Comparison of ENCODE assay signal across 12 cellular contexts in genomic region chr7:151598045-151598444, GRCh38.
DNase-seq lines count a peak whose midpoint lies in the region; ATAC-seq and TF ChIP-seq lines count a peak whose summit lies in the region.
"Had no signal": no experiment of that assay in that cellular context is flagged by ENCODE, and none has a peak within 500 bp of the region (broad histone marks: within the 10 kb centered on the region; RNA-seq: fewer than 3 reads in every experiment).

No MANE protein-coding gene starts in this region.

- TF ChIP-seq POLR2A in stomach (IDR thresholded peaks at IDR 0.05), result no peak

- peak; percentile 91 for ATAC-seq in RWPE2 (ENCODE audit: low read depth)
- no peak for ATAC-seq in naive thymus-derived CD8-positive, alpha-beta T cell
- ATAC-seq in GM19467 (IDR thresholded peaks at IDR 0.05; ENCODE audit: unreplicated experiment), result no peak
- ATAC-seq in HG02763 (IDR thresholded peaks at IDR 0.05; ENCODE audit: unreplicated experiment), result no peak

- TF ChIP-seq EP300 in stomach (IDR thresholded peaks at IDR 0.05), result no peak

- H3K36me3 ChIP-seq in RWPE2 (ENCODE audit: low read depth) (peaks cover 27% of the 10 kb centered on the region), stomach (peaks cover 3 to 21% (median 16%) of the 10 kb centered on the region in 4 donors)

- H3K9me3 Mint-ChIP-seq in naive thymus-derived CD8-positive, alpha-beta T cell, result no peaks in the 10 kb centered on the region

- DNase-seq in NCI-H510A treated with DMSO at 0.1 percent for 48 hours (lab: John Stamatoyannopoulos, UW) (peak; percentile 5), NCI-H510A (lab: John Stamatoyannopoulos, UW) (no peak), RWPE2 (ENCODE audit: low spot score) (peak; percentile 79), fibroblast of mammary gland (ENCODE audit: low read depth) (peak; percentile 87), stomach (no peak)
- no peak for DNase-seq in naive thymus-derived CD8-positive, alpha-beta T cell
- DNase-seq: naive B cell; NCI-H2171; stimulated activated CD4-positive, alpha-beta T cell treated with anti-CD3 and anti-CD28 coated beads, Interleukin-2, amount 100 ng/mL, for 24 hours had no signal

- no peak overlapping the region for H3K4me3 Mint-ChIP-seq in naive thymus-derived CD8-positive, alpha-beta T cell
- H3K4me3 Mint-ChIP-seq: brain, naive B cell had no signal

- POLR2A ChIA-PET in naive thymus-derived CD8-positive, alpha-beta T cell (lab: Charles Lee), result no interaction called here

- H3K4me1 ChIP-seq in RWPE2 (ENCODE audit: insufficient read depth, poor library complexity, severe bottlenecking) (peaks cover 73% of the 10 kb centered on the region), stomach (peaks cover 7 to 41% (median 26%) of the 10 kb centered on the region in 4 donors)

- peaks cover 16 to 32% (median 22%) of the 10 kb centered on the region in 4 donors for H3K4me1 Mint-ChIP-seq in naive thymus-derived CD8-positive, alpha-beta T cell

- WGBS in stomach, 5 donors, result 81 to 90% (median 87%) methylated on average over 4 of the region's 4 CpGs

- H3K4me3 ChIP-seq in RWPE2 (ENCODE audit: severe bottlenecking) (no peak overlapping the region), fibroblast of mammary gland (ENCODE audit: control insufficient read depth, low read depth, low read length) (no peak overlapping the region), stomach (no peak overlapping the region)

- TF ChIP-seq CTCF in RWPE2 (IDR thresholded peaks at IDR 0.05; ENCODE audit: poor library complexity, severe bottlenecking), result no peak
- no peak for TF ChIP-seq CTCF in fibroblast of mammary gland (conservative IDR thresholded peaks at IDR 0.05; ENCODE audit: control insufficient read depth, insufficient read depth, low read depth, low read length)
- no peak for TF ChIP-seq CTCF in stomach (IDR thresholded peaks at IDR 0.05)

- peak overlapping the region; percentile 96 for H3K27ac ChIP-seq in RWPE2 (ENCODE audit: poor library complexity, severe bottlenecking)
- peak overlapping the region in 4 of 5 donors; percentile 8 to 86 (median 47) for H3K27ac ChIP-seq in stomach

- no peak overlapping the region for H3K27ac Mint-ChIP-seq in naive thymus-derived CD8-positive, alpha-beta T cell
- H3K27ac Mint-ChIP-seq: brain had no signal

- H3K27me3 Mint-ChIP-seq in naive thymus-derived CD8-positive, alpha-beta T cell, result no peaks in the 10 kb centered on the region
- H3K27me3 Mint-ChIP-seq: brain, naive B cell had no signal

- H3K9me3 ChIP-seq in RWPE2 (ENCODE audit: severe bottlenecking), result no peaks in the 10 kb centered on the region
- no peaks in the 10 kb centered on the region for H3K9me3 ChIP-seq in stomach

- peaks cover 0 to 39% (median 8%) of the 10 kb centered on the region in 3 donors for H3K36me3 Mint-ChIP-seq in naive thymus-derived CD8-positive, alpha-beta T cell
- H3K36me3 Mint-ChIP-seq: naive B cell had no signal

- H3K27me3 ChIP-seq in RWPE2 (ENCODE audit: insufficient read depth, poor library complexity, severe bottlenecking) (no peaks in the 10 kb centered on the region), stomach (no peaks in the 10 kb centered on the region)

- intact Hi-C loops in stomach (cut with DNase I; ENCODE audit: low total_unique reads), result no loop called here

Comparison
In these comparisons a context has a peak if more than half of its experiments do, and no peak if none do; other contexts are left out.
1. DNase-seq: peak in NCI-H510A treated with DMSO at 0.1 percent for 48 hours (single experiment), RWPE2 (single experiment) and fibroblast of mammary gland (single experiment); none in NCI-H510A (single experiment), stomach (single experiment) and naive thymus-derived CD8-positive, alpha-beta T cell (0 of 10).